In the genomic region with DNA sequence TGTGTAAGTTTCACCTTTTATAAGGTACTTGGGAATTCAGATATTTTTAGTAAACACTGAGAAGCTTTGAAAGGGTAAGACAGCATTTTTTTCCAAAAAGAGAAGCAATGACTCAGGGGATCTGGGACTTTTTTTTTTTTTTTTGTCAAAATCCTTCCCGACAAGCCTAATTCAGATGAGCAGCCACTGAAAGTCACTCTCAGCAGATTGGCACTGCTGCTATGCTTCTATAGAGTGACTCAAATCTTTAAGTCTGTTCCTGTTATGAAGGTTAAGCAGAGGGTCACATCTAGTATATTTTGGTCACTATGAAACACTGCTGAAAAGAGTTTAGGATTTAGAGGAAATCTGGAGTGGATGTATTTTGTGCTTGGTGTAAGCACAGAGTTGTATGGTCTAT, we compare ENCODE assay signal across 23 cellular contexts.
"Had no signal": no experiment of that assay in that cellular context is flagged by ENCODE, and none has a peak within 500 bp of the region (broad histone marks: within the 10 kb centered on the region; RNA-seq: fewer than 3 reads in every experiment).

No MANE protein-coding gene starts in this region.

- H3K27ac ChIP-seq: coronary artery, hepatocyte, lower lobe of right lung, spleen had no signal

- H3K4me1 Mint-ChIP-seq: activated B cell treated with CpG ODN at 0.5 μM for 24 hours; activated CD4-positive, alpha-beta T cell treated with anti-CD3 and anti-CD28 coated beads for 36 hours; activated naive CD8-positive, alpha-beta T cell treated with anti-CD3 and anti-CD28 coated beads for 36 hours; immature natural killer cell; naive thymus-derived CD4-positive, alpha-beta T cell; T-cell had no signal

- H3K79me2 ChIP-seq: hepatocyte had no signal

- FAIRE-seq: bronchial epithelial cell had no signal

- H3K36me3 ChIP-seq: lower lobe of right lung, spleen had no signal

- H3K27ac Mint-ChIP-seq: activated B cell treated with CpG ODN at 0.5 μM for 24 hours; activated CD4-positive, alpha-beta T cell treated with anti-CD3 and anti-CD28 coated beads for 36 hours; activated naive CD8-positive, alpha-beta T cell treated with anti-CD3 and anti-CD28 coated beads for 36 hours; activated T-helper 2 cell treated with anti-CD3 and anti-CD28 coated beads, Interferon-gamma antibody, Interleukin-2, Interleukin-4, amounts not matched to agents 10 μg/mL and 5 μg/mL and 100 μg/mL, durations not matched to agents 14 hours and 24 hours and 36 hours; immature natural killer cell; naive thymus-derived CD4-positive, alpha-beta T cell; progenitor cell of endocrine pancreas; T-cell had no signal

- H2AFZ ChIP-seq: hepatocyte had no signal

- H3K4me1 ChIP-seq: spleen had no signal

- H3K27me3 ChIP-seq: hepatocyte, spleen had no signal

- DNase-seq: activated B cell treated with CpG ODN at 0.5 μM for 24 hours; activated CD4-positive, alpha-beta T cell treated with anti-CD3 and anti-CD28 coated beads for 36 hours; activated CD4-positive, alpha-beta T cell treated with anti-CD3 and anti-CD28 coated beads, Interleukin-2, amount 50 U/mL, for 4 hours; activated CD8-positive, alpha-beta memory T cell treated with anti-CD3 and anti-CD28 coated beads, Interleukin-2, amount 50 U/mL, for 48 hours; activated naive CD4-positive, alpha-beta T cell; activated naive CD8-positive, alpha-beta T cell treated with anti-CD3 and anti-CD28 coated beads for 36 hours; activated T-cell treated with anti-CD3 and anti-CD28 coated beads, Interleukin-2, amount 50 U/mL, for 4 hours; amniotic stem cell; immature natural killer cell; lower lobe of right lung; naive thymus-derived CD4-positive, alpha-beta T cell; retina; spleen; stimulated activated CD4-positive, alpha-beta T cell treated with anti-CD3 and anti-CD28 coated beads, Interleukin-4, amount 100 ng/mL, for 24 hours; stimulated activated naive CD4-positive, alpha-beta T cell treated with Interleukin-2 at 50 U/mL for 16 hours; T-cell had no signal

- H3K36me3 Mint-ChIP-seq: activated naive CD8-positive, alpha-beta T cell treated with anti-CD3 and anti-CD28 coated beads for 36 hours; immature natural killer cell; T-cell had no signal

- H3K9me3 Mint-ChIP-seq: activated B cell treated with CpG ODN at 0.5 μM for 24 hours; activated naive CD8-positive, alpha-beta T cell treated with anti-CD3 and anti-CD28 coated beads for 36 hours; activated T-cell treated with anti-CD3 and anti-CD28 coated beads, Interleukin-2, amount 50 U/mL, for 4 hours; activated T-helper 2 cell treated with anti-CD3 and anti-CD28 coated beads, Interferon-gamma antibody, Interleukin-2, Interleukin-4, amounts not matched to agents 10 μg/mL and 5 μg/mL and 100 μg/mL, durations not matched to agents 14 hours and 24 hours and 36 hours; neural crest cell had no signal

- H3K4me3 ChIP-seq: coronary artery, hepatocyte, lower lobe of right lung, spleen had no signal

- ATAC-seq: activated CD4-positive, alpha-beta T cell treated with anti-CD3 and anti-CD28 coated beads for 36 hours; activated T-cell treated with anti-CD3 and anti-CD28 coated beads, Interleukin-2, amount 50 U/mL, for 4 hours; left lobe of liver; lower lobe of right lung; naive thymus-derived CD4-positive, alpha-beta T cell; T-cell had no signal

- H3K4me3 Mint-ChIP-seq: activated B cell treated with CpG ODN at 0.5 μM for 24 hours; activated CD4-positive, alpha-beta T cell treated with anti-CD3 and anti-CD28 coated beads for 36 hours; activated naive CD8-positive, alpha-beta T cell treated with anti-CD3 and anti-CD28 coated beads for 36 hours; activated T-cell treated with anti-CD3 and anti-CD28 coated beads, Interleukin-2, amount 50 U/mL, for 4 hours; immature natural killer cell; naive thymus-derived CD4-positive, alpha-beta T cell; neural crest cell; T-cell had no signal

- H3K4me2 ChIP-seq: hepatocyte had no signal

- H3K9me3 ChIP-seq: lower lobe of right lung, spleen had no signal
